Comparison of ENCODE assay signal across 16 cellular contexts in the genomic region with DNA sequence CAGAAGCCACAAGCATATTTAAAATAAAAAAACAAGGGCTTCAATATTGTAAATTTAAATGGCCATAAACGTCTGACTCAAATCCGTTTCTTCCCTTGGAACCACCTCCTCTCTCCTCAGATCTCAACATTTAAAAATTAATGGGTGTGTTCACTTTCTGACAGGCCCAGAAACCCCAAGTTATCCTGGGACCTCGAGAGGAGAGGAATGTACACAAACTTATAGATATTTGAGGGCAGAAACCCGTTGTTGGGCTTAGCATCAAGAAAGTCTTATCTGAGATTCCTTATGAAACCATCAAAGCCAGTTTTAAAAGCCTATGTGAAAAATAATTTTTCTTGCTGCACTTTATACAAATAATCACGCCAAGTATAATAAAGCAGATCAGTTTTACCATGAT.
"Had no signal": no experiment of that assay in that cellular context is flagged by ENCODE, and none has a peak within 500 bp of the region (broad histone marks: within the 10 kb centered on the region; RNA-seq: fewer than 3 reads in every experiment).

No MANE protein-coding gene starts in this region.

- H3K4me1 Mint-ChIP-seq: endodermal cell had no signal

- H3K27ac ChIP-seq: body of pancreas, gastroesophageal sphincter, heart right ventricle, left ventricle myocardium inferior, neutrophil, tibial nerve had no signal

- H3K9me3 Mint-ChIP-seq: activated B cell treated with CpG ODN at 0.5 μM for 24 hours, natural killer cell had no signal

- H3K4me3 ChIP-seq: body of pancreas, dorsolateral prefrontal cortex, gastroesophageal sphincter, heart right ventricle, left ventricle myocardium inferior, tibial nerve had no signal

- DNase-seq: activated B cell treated with CpG ODN at 0.5 μM for 24 hours; activated CD4-positive, alpha-beta memory T cell treated with anti-CD3 and anti-CD28 coated beads, Interleukin-2, amount 10 ng/mL, durations not matched to agents 7 days and 5 days; activated CD4-positive, alpha-beta T cell treated with anti-CD3 and anti-CD28 coated beads for 4 hours; activated CD8-positive, alpha-beta memory T cell treated with anti-CD3 and anti-CD28 coated beads, Interleukin-2, amount 10 ng/mL, durations not matched to agents 7 days and 5 days; activated naive CD8-positive, alpha-beta T cell treated with anti-CD3 and anti-CD28 coated beads, Interleukin-2, amount 10 ng/mL, durations not matched to agents 7 days and 5 days; body of pancreas; dorsolateral prefrontal cortex; endodermal cell; heart right ventricle; left ventricle myocardium inferior; natural killer cell; stimulated activated CD4-positive, alpha-beta T cell treated with anti-CD3 and anti-CD28 coated beads, Interleukin-2, amount 100 ng/mL, for 24 hours; stimulated activated naive CD8-positive, alpha-beta T cell treated with anti-CD3 and anti-CD28 coated beads, Interleukin-15, Interleukin-2, amounts not matched to agents 100 U/mL and 50 U/mL, for 24 hours had no signal

- H3K4me3 Mint-ChIP-seq: activated B cell treated with CpG ODN at 0.5 μM for 24 hours; activated CD4-positive, alpha-beta memory T cell treated with anti-CD3 and anti-CD28 coated beads, Interleukin-2, amount 10 ng/mL, durations not matched to agents 7 days and 5 days; activated CD8-positive, alpha-beta memory T cell treated with anti-CD3 and anti-CD28 coated beads, Interleukin-2, amount 10 ng/mL, durations not matched to agents 7 days and 5 days; activated naive CD8-positive, alpha-beta T cell treated with anti-CD3 and anti-CD28 coated beads, Interleukin-2, amount 10 ng/mL, durations not matched to agents 7 days and 5 days; endodermal cell; natural killer cell had no signal

- ATAC-seq: activated CD8-positive, alpha-beta memory T cell treated with anti-CD3 and anti-CD28 coated beads, Interleukin-2, amount 10 ng/mL, durations not matched to agents 7 days and 5 days; body of pancreas; gastroesophageal sphincter; heart right ventricle; natural killer cell; stimulated activated naive CD8-positive, alpha-beta T cell treated with anti-CD3 and anti-CD28 coated beads, Interleukin-15, Interleukin-2, amounts not matched to agents 100 U/mL and 50 U/mL, for 24 hours had no signal

- H3K4me1 ChIP-seq: body of pancreas had no signal

- H3K36me3 Mint-ChIP-seq: natural killer cell had no signal

- H3K27me3 Mint-ChIP-seq: activated CD4-positive, alpha-beta memory T cell treated with anti-CD3 and anti-CD28 coated beads, Interleukin-2, amount 10 ng/mL, durations not matched to agents 7 days and 5 days; activated CD8-positive, alpha-beta memory T cell treated with anti-CD3 and anti-CD28 coated beads, Interleukin-2, amount 10 ng/mL, durations not matched to agents 7 days and 5 days; activated naive CD8-positive, alpha-beta T cell treated with anti-CD3 and anti-CD28 coated beads, Interleukin-2, amount 10 ng/mL, durations not matched to agents 7 days and 5 days had no signal

- H3K36me3 ChIP-seq: gastroesophageal sphincter, heart right ventricle, left ventricle myocardium inferior, neutrophil, tibial nerve had no signal

- H3K27me3 ChIP-seq: body of pancreas, dorsolateral prefrontal cortex, gastroesophageal sphincter, heart right ventricle, neutrophil, tibial nerve had no signal

- H3K9me3 ChIP-seq: body of pancreas, gastroesophageal sphincter, heart right ventricle, left ventricle myocardium inferior, neutrophil, tibial nerve had no signal

- H3K27ac Mint-ChIP-seq: activated B cell treated with CpG ODN at 0.5 μM for 24 hours; activated CD4-positive, alpha-beta memory T cell treated with anti-CD3 and anti-CD28 coated beads, Interleukin-2, amount 10 ng/mL, durations not matched to agents 7 days and 5 days; activated CD8-positive, alpha-beta memory T cell treated with anti-CD3 and anti-CD28 coated beads, Interleukin-2, amount 10 ng/mL, durations not matched to agents 7 days and 5 days; activated naive CD8-positive, alpha-beta T cell treated with anti-CD3 and anti-CD28 coated beads, Interleukin-2, amount 10 ng/mL, durations not matched to agents 7 days and 5 days; endodermal cell; natural killer cell had no signal
